Comparison of ENCODE assay signal across 9 cellular contexts in the genomic region with DNA sequence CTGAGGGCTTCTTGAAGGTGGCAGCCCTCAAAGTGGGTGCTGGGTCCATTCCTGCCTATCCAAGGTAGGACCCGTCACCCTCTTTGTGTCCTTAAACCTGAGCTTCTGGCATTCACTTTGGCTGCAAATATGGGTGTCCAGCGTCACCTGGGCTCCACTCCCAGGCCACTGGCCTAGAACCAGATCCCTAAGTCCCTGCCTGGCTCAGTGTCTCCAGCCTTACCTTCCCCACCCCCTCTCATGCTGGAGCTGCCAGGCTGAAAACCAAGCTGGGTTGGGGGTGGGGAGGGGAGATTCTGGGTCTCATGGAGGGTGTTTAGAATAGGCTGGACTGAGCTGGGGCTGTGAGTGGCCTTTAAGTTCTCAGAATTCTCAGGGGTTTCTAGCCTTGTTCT. TPM values are rescaled to one million over a fixed set of nuclear protein-coding genes. Genes with fewer than 3 reads are reported as not detected.
DNase-seq lines count a peak whose midpoint lies in the region; ATAC-seq and TF ChIP-seq lines count a peak whose summit lies in the region.
"Had no signal": no experiment of that assay in that cellular context is flagged by ENCODE, and none has a peak within 500 bp of the region (broad histone marks: within the 10 kb centered on the region; RNA-seq: fewer than 3 reads in every experiment).

No MANE protein-coding gene starts in this region.

- no peak for DNase-seq in activated CD4-positive, alpha-beta T cell treated with anti-CD3 and anti-CD28 coated beads, Interleukin-2, amount 10 ng/mL, durations not matched to agents 7 days and 5 days
- no peak for DNase-seq in activated CD4-positive, alpha-beta T cell treated with anti-CD3 and anti-CD28 coated beads for 36 hours
- DNase-seq in WTC11 (ENCODE audit: low spot score) (no peak), heart right ventricle (peak in 1 of 2 donors; percentile 34), spleen (no peak), NCI-H2029 treated with DMSO at 0.1 percent for 48 hours (lab: John Stamatoyannopoulos, UW) (no peak), medulla oblongata (ENCODE audit: extremely low spot score) (no peak)

- H3K4me3 ChIP-seq in heart right ventricle: peak overlapping the region; percentile 43 to 86 (median 69)
- peak overlapping the region in 6 of 8 donors; percentile 40 to 79 (median 49) for H3K4me3 ChIP-seq in spleen

- peaks cover 2 to 37% (median 20%) of the 10 kb centered on the region in 9 donors for H3K4me1 ChIP-seq in heart right ventricle
- peaks cover 18 to 62% (median 50%) of the 10 kb centered on the region in 6 donors for H3K4me1 ChIP-seq in spleen

- TF ChIP-seq CTCF in WTC11 (IDR thresholded peaks at IDR 0.05) (no peak), heart right ventricle (IDR thresholded peaks at IDR 0.05) (no peak), spleen (IDR thresholded peaks at IDR 0.05 in 8 of 11, conservative IDR thresholded peaks at IDR 0.05 in 3 of 11) (no peak)

- peaks cover 9% of the 10 kb centered on the region for H3K36me3 Mint-ChIP-seq in activated CD4-positive, alpha-beta T cell treated with anti-CD3 and anti-CD28 coated beads, Interleukin-2, amount 10 ng/mL, durations not matched to agents 7 days and 5 days (ENCODE audit: low read depth)
- no peaks in the 10 kb centered on the region for H3K36me3 Mint-ChIP-seq in activated CD4-positive, alpha-beta T cell treated with anti-CD3 and anti-CD28 coated beads for 36 hours (ENCODE audit: low read depth)
- H3K36me3 Mint-ChIP-seq in WTC11: no peaks in the 10 kb centered on the region
- H3K36me3 Mint-ChIP-seq: brain had no signal

- ATAC-seq in activated CD4-positive, alpha-beta T cell treated with anti-CD3 and anti-CD28 coated beads for 36 hours: no peak
- ATAC-seq in WTC11 (no peak), heart right ventricle (peak in 6 of 8 donors; percentile 7 to 39 (median 28)), HG02588 (IDR thresholded peaks at IDR 0.05; ENCODE audit: unreplicated experiment) (no peak)

- intact Hi-C loops in activated CD4-positive, alpha-beta T cell treated with anti-CD3 and anti-CD28 coated beads for 36 hours (cut with DNase I, micrococcal nuclease): no loop called here
- intact Hi-C loops in heart right ventricle (cut with DNase I) (no loop called here), spleen (cut with DNase I; ENCODE audit: low total_unique reads) (no loop called here)

- H3K27ac ChIP-seq in heart right ventricle: peak overlapping the region in 9 of 10 donors; percentile 54 to 89 (median 71)
- H3K27ac ChIP-seq in spleen: peak overlapping the region in 6 of 8 donors; percentile 51 to 86 (median 77)

- CTCF ChIA-PET in activated CD4-positive, alpha-beta T cell treated with anti-CD3 and anti-CD28 coated beads, Interleukin-2, amount 10 ng/mL, durations not matched to agents 7 days and 5 days (lab: Charles Lee): interaction anchor here (1.1 to 27.9 kb wide), 5 partner anchors 9 to 143 kb away, joined by 3 to 612 read pairs (median 5); partner anchors contain the start of genes CDC37 and ICAM5
- CTCF ChIA-PET in activated CD4-positive, alpha-beta T cell treated with anti-CD3 and anti-CD28 coated beads for 36 hours (lab: Charles Lee): no interaction called here
- CTCF ChIA-PET in WTC11 (lab: Charles Lee): interaction anchor here (0.6 to 9.4 kb wide), 5 partner anchors 9 to 212 kb away, joined by 3 to 69 read pairs (median 5); partner anchors contain the start of gene PDE4A

- 76 to 82% methylated on average over 2 of the region's 2 CpGs for WGBS in heart right ventricle, 2 donors
- 86 to 96% (median 94%) methylated on average over 2 of the region's 2 CpGs for WGBS in spleen, 5 donors

- peak overlapping the region; percentile 36 for H3K4me3 Mint-ChIP-seq in activated CD4-positive, alpha-beta T cell treated with anti-CD3 and anti-CD28 coated beads, Interleukin-2, amount 10 ng/mL, durations not matched to agents 7 days and 5 days
- H3K4me3 Mint-ChIP-seq in activated CD4-positive, alpha-beta T cell treated with anti-CD3 and anti-CD28 coated beads for 36 hours: no peak overlapping the region
- H3K4me3 Mint-ChIP-seq in WTC11: peak overlapping the region; percentile 44

- H3K9me3 ChIP-seq in heart right ventricle (no peaks in the 10 kb centered on the region), spleen (no peaks in the 10 kb centered on the region)

- no peak for TF ChIP-seq POLR2A in spleen (IDR thresholded peaks at IDR 0.05)

- H3K9me3 Mint-ChIP-seq in activated CD4-positive, alpha-beta T cell treated with anti-CD3 and anti-CD28 coated beads, Interleukin-2, amount 10 ng/mL, durations not matched to agents 7 days and 5 days: no peaks in the 10 kb centered on the region
- H3K9me3 Mint-ChIP-seq in activated CD4-positive, alpha-beta T cell treated with anti-CD3 and anti-CD28 coated beads for 36 hours (ENCODE audit: low read depth): no peaks in the 10 kb centered on the region
- H3K9me3 Mint-ChIP-seq in WTC11: no peaks in the 10 kb centered on the region

- H3K27ac Mint-ChIP-seq in activated CD4-positive, alpha-beta T cell treated with anti-CD3 and anti-CD28 coated beads, Interleukin-2, amount 10 ng/mL, durations not matched to agents 7 days and 5 days: no peak overlapping the region
- no peak overlapping the region for H3K27ac Mint-ChIP-seq in activated CD4-positive, alpha-beta T cell treated with anti-CD3 and anti-CD28 coated beads for 36 hours
- H3K27ac Mint-ChIP-seq in WTC11: no peak overlapping the region
- H3K27ac Mint-ChIP-seq: brain had no signal

- POLR2A ChIA-PET in activated CD4-positive, alpha-beta T cell treated with anti-CD3 and anti-CD28 coated beads, Interleukin-2, amount 10 ng/mL, durations not matched to agents 7 days and 5 days (lab: Charles Lee): interaction anchor here (0.6 kb wide), 1 partner anchor 27 kb away, joined by 3 read pairs; no protein-coding TSS in a partner anchor
- POLR2A ChIA-PET in activated CD4-positive, alpha-beta T cell treated with anti-CD3 and anti-CD28 coated beads for 36 hours (lab: Charles Lee): no interaction called here
- POLR2A ChIA-PET in WTC11 (lab: Charles Lee): no interaction called here

- H3K36me3 ChIP-seq in heart right ventricle (peaks cover 0 to 7% (median 0%) of the 10 kb centered on the region in 9 donors), spleen (no peaks in the 10 kb centered on the region)

- H3K27me3 Mint-ChIP-seq in activated CD4-positive, alpha-beta T cell treated with anti-CD3 and anti-CD28 coated beads, Interleukin-2, amount 10 ng/mL, durations not matched to agents 7 days and 5 days: peaks cover 35% of the 10 kb centered on the region
- H3K27me3 Mint-ChIP-seq in activated CD4-positive, alpha-beta T cell treated with anti-CD3 and anti-CD28 coated beads for 36 hours: peaks cover 35% of the 10 kb centered on the region
- peaks cover 57% of the 10 kb centered on the region for H3K27me3 Mint-ChIP-seq in WTC11 (ENCODE audit: low read depth)

- peaks cover 49% of the 10 kb centered on the region for H3K4me1 Mint-ChIP-seq in activated CD4-positive, alpha-beta T cell treated with anti-CD3 and anti-CD28 coated beads, Interleukin-2, amount 10 ng/mL, durations not matched to agents 7 days and 5 days
- H3K4me1 Mint-ChIP-seq in activated CD4-positive, alpha-beta T cell treated with anti-CD3 and anti-CD28 coated beads for 36 hours: peaks cover 33% of the 10 kb centered on the region
- peaks cover 16% of the 10 kb centered on the region for H3K4me1 Mint-ChIP-seq in WTC11

- H3K27me3 ChIP-seq in heart right ventricle: no peaks in the 10 kb centered on the region
- peaks cover 0 to 47% (median 11%) of the 10 kb centered on the region in 7 donors for H3K27me3 ChIP-seq in spleen (replicated peaks in 1 of 7)

TF ChIP-seq in WTC11, 78 proteins besides CTCF, POLR2A, EP300 and RAD21 (continues in another document):
- TF ChIP-seq FOXP1 (CRISPR knock-in tag; IDR thresholded peaks at IDR 0.05; ENCODE audit: borderline replicate concordance): no peak
- TF ChIP-seq ZNF671 (CRISPR knock-in tag; IDR thresholded peaks at IDR 0.05): no peak

RNA-seq across cellular contexts. Expression of gene PDE4A, which starts 12.4 kb away (rescaled TPM):
- total RNA-seq in activated CD4-positive, alpha-beta T cell treated with anti-CD3 and anti-CD28 coated beads, Interleukin-2, amount 10 ng/mL, durations not matched to agents 7 days and 5 days: 10 to 100 TPM; 12.7 to 14.3 TPM
- 1 to 10 TPM; 3.9 to 4.3 TPM for total RNA-seq in activated CD4-positive, alpha-beta T cell treated with anti-CD3 and anti-CD28 coated beads for 36 hours
- total RNA-seq in WTC11 (2021): 5.3 to 5.9 TPM (median 5.8 TPM) in 3 replicates
- total RNA-seq in heart right ventricle: 10 to 100 TPM; 10.4 to 50.7 (median 17.3) TPM
- polyA plus RNA-seq in heart right ventricle: 10 to 100 TPM in 1 of 2 donors, 1 to 10 TPM in 1; 3.5 to 14.3 TPM
- total RNA-seq in spleen: 10 to 100 TPM; 12.0 to 17.3 (median 13.3) TPM
- 1 to 10 TPM; 2.1 to 4.4 (median 3.2) TPM for polyA plus RNA-seq in spleen

RNA-seq across cellular contexts. Expression of gene CDC37, which starts 29.4 kb away (rescaled TPM):
- total RNA-seq in activated CD4-positive, alpha-beta T cell treated with anti-CD3 and anti-CD28 coated beads, Interleukin-2, amount 10 ng/mL, durations not matched to agents 7 days and 5 days: 100 to 1,000 TPM; 200 to 205 TPM
- 100 to 1,000 TPM; 178 to 190 TPM for total RNA-seq in activated CD4-positive, alpha-beta T cell treated with anti-CD3 and anti-CD28 coated beads for 36 hours
- total RNA-seq in WTC11 (2021): 163 to 204 TPM (median 164 TPM) in 3 replicates
- 100 to 1,000 TPM; 106 to 179 (median 121) TPM for total RNA-seq in heart right ventricle
- polyA plus RNA-seq in heart right ventricle: 100 to 1,000 TPM; 217 to 422 TPM
- 100 to 1,000 TPM; 131 to 186 (median 150) TPM for total RNA-seq in spleen
- polyA plus RNA-seq in spleen: 100 to 1,000 TPM; 142 to 387 (median 251) TPM

RNA-seq across cellular contexts. Expression of gene TYK2, which starts 52.4 kb away (rescaled TPM):
- total RNA-seq in activated CD4-positive, alpha-beta T cell treated with anti-CD3 and anti-CD28 coated beads, Interleukin-2, amount 10 ng/mL, durations not matched to agents 7 days and 5 days: 100 to 1,000 TPM; 251 to 263 TPM
- 100 to 1,000 TPM; 151 to 197 TPM for total RNA-seq in activated CD4-positive, alpha-beta T cell treated with anti-CD3 and anti-CD28 coated beads for 36 hours
- total RNA-seq in WTC11 (2021) (63.8 to 66.4 TPM (median 65.1 TPM) in 3 replicates), heart right ventricle (10 to 100 TPM; 37.0 to 80.2 (median 55.8) TPM), spleen (100 to 1,000 TPM; 208 to 299 (median 246) TPM)
- polyA plus RNA-seq in heart right ventricle (100 to 1,000 TPM in 1 of 2 donors, 10 to 100 TPM in 1; 76.3 to 182 TPM), spleen (100 to 1,000 TPM; 159 to 422 (median 257) TPM)

Comparison
In these comparisons a context has a peak if more than half of its experiments do, and no peak if none do; other contexts are left out.
1. ATAC-seq: peak in heart right ventricle (6 of 8); none in activated CD4-positive, alpha-beta T cell treated with anti-CD3 and anti-CD28 coated beads for 36 hours (single experiment), WTC11 (single experiment) and HG02588 (single experiment).